Comparison of ENCODE assay signal across 22 cellular contexts in the genomic region with DNA sequence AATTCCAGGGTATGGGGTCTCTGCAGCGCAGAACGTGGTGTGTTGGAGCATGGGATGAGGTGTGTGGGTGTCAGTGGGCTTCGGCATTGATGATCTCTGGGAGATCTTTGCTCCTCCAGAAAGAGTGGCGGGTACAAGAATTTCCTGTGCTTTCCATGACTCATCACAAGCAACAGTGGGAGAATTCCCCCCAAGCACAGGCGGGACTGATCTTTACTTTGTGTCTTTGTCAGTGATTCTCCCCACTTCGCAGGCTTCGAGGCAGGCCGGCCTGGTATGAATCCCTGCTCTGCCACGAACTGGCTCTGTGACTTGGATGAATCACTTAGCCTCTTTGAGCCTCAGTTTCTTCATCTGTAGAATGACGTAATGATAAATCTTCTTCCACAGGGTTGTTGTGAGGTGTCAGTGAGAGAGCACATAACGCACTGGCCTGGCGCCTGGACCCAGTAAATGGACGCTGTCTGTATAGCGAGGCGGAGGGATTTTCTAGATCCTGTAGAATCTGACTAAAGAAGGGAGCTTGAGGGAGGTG. TPM values are rescaled to one million over a fixed set of nuclear protein-coding genes. Genes with fewer than 3 reads are reported as not detected.
"Had no signal": no experiment of that assay in that cellular context is flagged by ENCODE, and none has a peak within 500 bp of the region (broad histone marks: within the 10 kb centered on the region; RNA-seq: fewer than 3 reads in every experiment).

No MANE protein-coding gene starts in this region.

- FAIRE-seq: urothelium cell line had no signal

- H3K36me3 ChIP-seq: colonic mucosa, gastrocnemius medialis, heart right ventricle, stomach, thoracic aorta, transverse colon had no signal

- H3K36me3 Mint-ChIP-seq: natural killer cell had no signal

- H3K9me3 ChIP-seq: colonic mucosa, gastrocnemius medialis, heart right ventricle, mucosa of descending colon, psoas muscle, stomach, thoracic aorta, transverse colon had no signal

- H3K4me1 Mint-ChIP-seq: natural killer cell had no signal

- H3K4me3 Mint-ChIP-seq: natural killer cell had no signal

- H3K27ac ChIP-seq: colonic mucosa, gastrocnemius medialis, heart right ventricle, psoas muscle, stomach, thoracic aorta, transverse colon had no signal

- ATAC-seq: esophagus mucosa, gastrocnemius medialis, heart right ventricle, left lobe of liver, mucosa of descending colon, natural killer cell, psoas muscle, sciatic nerve had no signal

- H3K9me3 Mint-ChIP-seq: natural killer cell had no signal

- H3K4me3 ChIP-seq: colonic mucosa, gastrocnemius medialis, heart right ventricle, mucosa of descending colon, psoas muscle, stomach, thoracic aorta, transverse colon had no signal

- H3K4me1 ChIP-seq: colonic mucosa, gastrocnemius medialis, psoas muscle had no signal

- H3K27ac Mint-ChIP-seq: natural killer cell had no signal

- DNase-seq: colonic mucosa; effector CD8-positive, alpha-beta T cell; gastrocnemius medialis; heart right ventricle; islet precursor cell; mammary epithelial cell; mucosa of descending colon; natural killer cell; psoas muscle; retina; stimulated activated naive CD4-positive, alpha-beta T cell; stomach; substantia nigra; transverse colon had no signal

RNA-seq across cellular contexts. Expression of gene OPRD1, which starts 2.0 kb away (rescaled TPM):
- total RNA-seq: dermis microvascular lymphatic vessel endothelial cell, esophagus mucosa, left lobe of liver, lower leg skin, natural killer cell, omental fat pad, sciatic nerve, thoracic aorta had no signal
- polyA plus RNA-seq: heart right ventricle, mammary epithelial cell had no signal
